ENCODE assay signal across 18 cellular contexts in the genomic region with DNA sequence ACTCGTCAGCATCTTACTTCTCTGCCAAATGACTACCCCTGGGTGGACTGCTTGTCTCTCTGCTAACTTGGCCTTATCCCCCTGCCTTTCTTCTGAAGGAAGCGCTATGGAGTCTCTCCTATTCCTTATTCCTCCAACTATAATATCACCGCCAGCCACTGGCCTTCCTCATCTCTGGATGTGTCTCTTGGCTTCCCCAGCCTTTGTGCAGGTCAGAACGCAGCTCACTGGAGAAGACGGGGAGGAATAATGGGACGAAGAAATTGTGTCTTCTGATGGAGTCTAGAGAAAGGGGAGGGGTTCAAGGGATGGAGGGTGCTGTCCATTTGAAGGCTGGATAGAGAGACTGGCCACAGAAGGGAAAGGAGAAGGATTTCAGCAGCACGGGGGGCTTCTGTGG. TPM values are rescaled to one million over a fixed set of nuclear protein-coding genes. Genes with fewer than 3 reads are reported as not detected.
"Had no signal": no experiment of that assay in that cellular context is flagged by ENCODE, and none has a peak within 500 bp of the region (broad histone marks: within the 10 kb centered on the region; RNA-seq: fewer than 3 reads in every experiment).

No MANE protein-coding gene starts in this region.

- H3K4me3 ChIP-seq: left lung, lung, spleen had no signal

- H3K27ac ChIP-seq: left lung had no signal

- H3K36me3 ChIP-seq: left lung, spleen had no signal

- H3K27me3 ChIP-seq: left lung, spleen had no signal

- H3K9me3 ChIP-seq: left lung, spleen had no signal

- ATAC-seq: activated CD8-positive, alpha-beta T cell treated with anti-CD3 and anti-CD28 coated beads, Interleukin-2, amount 10 ng/mL, durations not matched to agents 7 days and 5 days; left lung; stimulated activated naive CD8-positive, alpha-beta T cell treated with anti-CD3 and anti-CD28 coated beads, Interleukin-15, Interleukin-2, amounts not matched to agents 100 U/mL and 50 U/mL, for 24 hours had no signal

- DNase-seq: activated CD4-positive, alpha-beta T cell treated with anti-CD3 and anti-CD28 coated beads for 1 hour; activated CD4-positive, alpha-beta T cell treated with anti-CD3 and anti-CD28 coated beads, Interleukin-2, amount 50 U/mL, for 1 hour; activated CD8-positive, alpha-beta T cell treated with anti-CD3 and anti-CD28 coated beads, Interleukin-2, amount 10 ng/mL, durations not matched to agents 7 days and 5 days; activated naive CD4-positive, alpha-beta T cell treated with Interleukin-2 at 50 U/mL for 16 hours; activated naive CD8-positive, alpha-beta T cell treated with anti-CD3 and anti-CD28 coated beads for 36 hours; activated T-cell treated with anti-CD3 and anti-CD28 coated beads, Interleukin-2, amount 50 U/mL, for 48 hours; cerebellar nuclear complex; effector CD4-positive, alpha-beta T cell; foreskin fibroblast; left lung; naive B cell; retina; spleen; stimulated activated CD4-positive, alpha-beta T cell treated with anti-CD3 and anti-CD28 coated beads, Interleukin-4, amount 100 ng/mL, for 1 hour; stimulated activated naive CD8-positive, alpha-beta T cell treated with anti-CD3 and anti-CD28 coated beads, Interleukin-15, Interleukin-2, amounts not matched to agents 100 U/mL and 50 U/mL, for 24 hours; T-helper 1 cell had no signal

RNA-seq across cellular contexts. Expression of a gene that starts 16.9 kb away (rescaled TPM):
- total RNA-seq: progenitor cell of endocrine pancreas had no signal
